In the genomic region with DNA sequence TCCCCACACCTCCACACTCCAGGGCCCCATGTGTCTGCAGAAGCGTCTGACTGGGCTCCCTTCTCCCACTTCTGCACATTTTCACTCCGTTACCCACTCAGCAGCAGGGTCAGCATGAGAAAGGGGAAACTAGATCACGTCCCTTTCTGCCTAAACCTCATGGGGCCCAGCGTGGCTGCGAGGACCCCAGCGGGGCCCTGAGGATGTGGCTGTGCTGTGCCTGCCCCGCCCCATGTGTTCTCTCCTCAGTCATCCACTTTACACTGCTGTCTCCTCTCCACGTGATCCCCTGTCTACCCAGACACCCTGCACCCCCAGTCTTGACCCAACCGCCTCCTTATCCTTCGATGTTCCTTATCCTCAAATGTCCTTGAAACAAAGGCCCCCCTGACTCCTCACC, we compare ENCODE assay signal across 24 cellular contexts.
"Had no signal": no experiment of that assay in that cellular context is flagged by ENCODE, and none has a peak within 500 bp of the region (broad histone marks: within the 10 kb centered on the region; RNA-seq: fewer than 3 reads in every experiment).

No MANE protein-coding gene starts in this region.

- H3K4me2 ChIP-seq: hepatocyte, smooth muscle cell had no signal

- H3K36me3 Mint-ChIP-seq: WTC11 had no signal

- H3K79me2 ChIP-seq: hepatocyte, parathyroid adenoma had no signal

- H3K9me3 Mint-ChIP-seq: activated T-cell treated with anti-CD3 and anti-CD28 coated beads, Interleukin-2, amount 50 U/mL, for 4 hours; activated T-helper 17 cell treated with anti-CD3 and anti-CD28 coated beads, Interleukin-2, amount 50 U/mL, for 72 hours had no signal

- H3K4me1 ChIP-seq: foreskin keratinocyte, parathyroid adenoma, right atrium auricular region, tibial nerve had no signal

- ATAC-seq: activated CD8-positive, alpha-beta T cell treated with anti-CD3 and anti-CD28 coated beads for 36 hours; activated T-cell treated with anti-CD3 and anti-CD28 coated beads, Interleukin-2, amount 50 U/mL, for 4 hours; activated T-helper 17 cell treated with anti-CD3 and anti-CD28 coated beads, Interleukin-2, amount 50 U/mL, for 72 hours; esophagus mucosa; foreskin keratinocyte; left cardiac atrium; left ventricle myocardium superior; WTC11 had no signal

- DNase-seq: activated CD4-positive, alpha-beta T cell treated with anti-CD3 and anti-CD28 coated beads, Interleukin-2, amount 50 U/mL, for 1 hour; activated CD8-positive, alpha-beta T cell treated with anti-CD3 and anti-CD28 coated beads for 36 hours; activated gamma-delta T cell treated with Interleukin-2 at 50 U/mL for 16 hours; activated naive CD4-positive, alpha-beta T cell treated with anti-CD3 and anti-CD28 coated beads, Interleukin-2, amount 50 U/mL, for 16 hours; activated T-cell treated with anti-CD3 and anti-CD28 coated beads, Interleukin-2, amount 50 U/mL, for 4 hours; amniotic stem cell; foreskin keratinocyte; glutamatergic neuron; left cardiac atrium; left ventricle myocardium superior; nephron progenitor cell; stimulated activated CD4-positive, alpha-beta T cell treated with anti-CD3 and anti-CD28 coated beads, Interleukin-1b, Interleukin-23, amount 100 ng/mL, for 48 hours; stimulated activated CD4-positive, alpha-beta T cell treated with anti-CD3 and anti-CD28 coated beads, Interleukin-4, amount 100 ng/mL, for 4 hours; stimulated activated CD8-positive, alpha-beta memory T cell treated with anti-CD3 and anti-CD28 coated beads, Interleukin-4, amount 100 ng/mL, for 48 hours; stimulated activated naive CD4-positive, alpha-beta T cell; T-helper 2 cell had no signal

- H3K27me3 ChIP-seq: foreskin keratinocyte, hepatocyte, right atrium auricular region, tibial nerve had no signal

- H3K27ac ChIP-seq: foreskin keratinocyte, hepatocyte, parathyroid adenoma, right atrium auricular region, tibial nerve had no signal

- H3K27ac Mint-ChIP-seq: activated CD8-positive, alpha-beta T cell treated with anti-CD3 and anti-CD28 coated beads for 36 hours; activated T-helper 17 cell treated with anti-CD3 and anti-CD28 coated beads, Interleukin-2, amount 50 U/mL, for 72 hours; WTC11 had no signal

- H3K9ac ChIP-seq: parathyroid adenoma had no signal

- H3K27me3 Mint-ChIP-seq: activated CD8-positive, alpha-beta T cell treated with anti-CD3 and anti-CD28 coated beads for 36 hours had no signal

- H3K4me3 ChIP-seq: hepatocyte, right atrium auricular region, smooth muscle cell, tibial nerve had no signal

- H2AFZ ChIP-seq: hepatocyte, parathyroid adenoma had no signal

- H3K4me3 Mint-ChIP-seq: activated CD8-positive, alpha-beta T cell treated with anti-CD3 and anti-CD28 coated beads for 36 hours; activated T-cell treated with anti-CD3 and anti-CD28 coated beads, Interleukin-2, amount 50 U/mL, for 4 hours; activated T-helper 17 cell treated with anti-CD3 and anti-CD28 coated beads, Interleukin-2, amount 50 U/mL, for 72 hours; nephron progenitor cell; WTC11 had no signal

- H3K4me1 Mint-ChIP-seq: activated T-helper 17 cell treated with anti-CD3 and anti-CD28 coated beads, Interleukin-2, amount 50 U/mL, for 72 hours; WTC11 had no signal
